In the genomic region with DNA sequence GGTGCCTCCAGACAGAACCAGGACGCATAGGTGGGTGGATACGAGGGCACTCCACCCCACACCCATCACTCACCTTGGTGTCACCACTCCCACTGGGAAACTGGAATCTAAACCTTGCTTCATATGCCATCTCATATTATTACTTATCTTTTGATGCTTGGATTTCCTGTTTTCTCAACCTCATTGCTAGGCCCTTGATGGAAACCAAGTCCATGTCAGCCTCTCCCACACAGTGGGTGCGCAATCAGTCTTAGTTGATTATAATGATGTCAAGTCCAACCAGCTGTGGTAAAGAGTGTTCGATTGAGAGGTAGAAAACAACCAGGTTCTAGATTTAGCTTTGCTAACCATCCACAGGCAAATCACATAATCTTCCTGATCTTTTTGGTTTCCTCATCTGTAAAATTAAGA, we compare ENCODE assay signal across 7 cellular contexts. TPM values are rescaled to one million over a fixed set of nuclear protein-coding genes. Genes with fewer than 3 reads are reported as not detected.
DNase-seq lines count a peak whose midpoint lies in the region; ATAC-seq lines count a peak whose summit lies in the region.

No MANE protein-coding gene starts in this region.

- H3K36me3 Mint-ChIP-seq in activated CD4-positive, alpha-beta memory T cell treated with anti-CD3 and anti-CD28 coated beads, Interleukin-2, amount 10 ng/mL, durations not matched to agents 7 days and 5 days (ENCODE audit: low read depth): peaks cover 25% of the 10 kb centered on the region

- no peaks in the 10 kb centered on the region for H3K9me3 Mint-ChIP-seq in activated CD4-positive, alpha-beta memory T cell treated with anti-CD3 and anti-CD28 coated beads, Interleukin-2, amount 10 ng/mL, durations not matched to agents 7 days and 5 days

- H3K36me3 ChIP-seq in HUES48 (ENCODE audit: control insufficient read depth, insufficient read depth, low read length): no peaks in the 10 kb centered on the region
- no peaks in the 10 kb centered on the region for H3K36me3 ChIP-seq in iPS-15b (ENCODE audit: control insufficient read depth, insufficient read depth, low read length)

- peak overlapping the region; percentile 93 for H3K27ac Mint-ChIP-seq in activated CD4-positive, alpha-beta memory T cell treated with anti-CD3 and anti-CD28 coated beads, Interleukin-2, amount 10 ng/mL, durations not matched to agents 7 days and 5 days

- DNase-seq in activated CD4-positive, alpha-beta memory T cell treated with anti-CD3 and anti-CD28 coated beads, Interleukin-2, amount 10 ng/mL, durations not matched to agents 7 days and 5 days: no peak
- peak; percentile 70 for DNase-seq in stimulated activated naive CD4-positive, alpha-beta T cell treated with Interleukin-2 at 50 U/mL for 16 hours (lab: John Stamatoyannopoulos, UW)
- DNase-seq in SHP77 (lab: John Stamatoyannopoulos, UW) (no peak), dedifferentiated amniotic fluid mesenchymal stem cell (ENCODE audit: extremely low spot score) (no peak)

- peaks cover 35% of the 10 kb centered on the region for H3K4me1 Mint-ChIP-seq in activated CD4-positive, alpha-beta memory T cell treated with anti-CD3 and anti-CD28 coated beads, Interleukin-2, amount 10 ng/mL, durations not matched to agents 7 days and 5 days

- H3K4me1 ChIP-seq in HUES48 (ENCODE audit: control insufficient read depth, insufficient read depth, low read length) (peaks cover 20% of the 10 kb centered on the region; the same call in 1 of the 2 replicates), iPS-15b (ENCODE audit: control insufficient read depth, insufficient read depth, low read length) (no peaks in the 10 kb centered on the region)

- H3K27me3 ChIP-seq in HUES48 (ENCODE audit: control insufficient read depth, insufficient read depth, low read length) (peaks cover 11% of the 10 kb centered on the region), iPS-15b (ENCODE audit: control insufficient read depth, insufficient read depth, low read length) (no peaks in the 10 kb centered on the region)

- POLR2A ChIA-PET in activated CD4-positive, alpha-beta memory T cell treated with anti-CD3 and anti-CD28 coated beads, Interleukin-2, amount 10 ng/mL, durations not matched to agents 7 days and 5 days (lab: Charles Lee): interaction anchor here (0.6 to 7.8 kb wide), 14 partner anchors 13 to 842 kb away, joined by 3 to 264 read pairs (median 4); partner anchors contain the start of gene ERO1A

- no peak for ATAC-seq in HG03342 (IDR thresholded peaks at IDR 0.05; ENCODE audit: unreplicated experiment)

- peak overlapping the region; percentile 87 for H3K4me3 ChIP-seq in HUES48 (ENCODE audit: low read depth, low read length)
- peak overlapping the region; percentile 61 for H3K4me3 ChIP-seq in iPS-15b (ENCODE audit: low read depth, low read length)

- no peaks in the 10 kb centered on the region for H3K27me3 Mint-ChIP-seq in activated CD4-positive, alpha-beta memory T cell treated with anti-CD3 and anti-CD28 coated beads, Interleukin-2, amount 10 ng/mL, durations not matched to agents 7 days and 5 days

- CTCF ChIA-PET in activated CD4-positive, alpha-beta memory T cell treated with anti-CD3 and anti-CD28 coated beads, Interleukin-2, amount 10 ng/mL, durations not matched to agents 7 days and 5 days (lab: Charles Lee): interaction anchor here (1.2 to 6.6 kb wide), 3 partner anchors 45 to 64 kb away, joined by 3 to 71 read pairs (median 6); no protein-coding TSS in a partner anchor

- H3K9me3 ChIP-seq in HUES48 (ENCODE audit: control insufficient read depth, insufficient read depth, low read length) (no peaks in the 10 kb centered on the region), iPS-15b (ENCODE audit: control insufficient read depth, insufficient read depth, low read length) (no peaks in the 10 kb centered on the region)

- H3K4me3 Mint-ChIP-seq in activated CD4-positive, alpha-beta memory T cell treated with anti-CD3 and anti-CD28 coated beads, Interleukin-2, amount 10 ng/mL, durations not matched to agents 7 days and 5 days: peak overlapping the region; percentile 88

- H3K9ac ChIP-seq in HUES48 (ENCODE audit: low read depth, low read length) (peak overlapping the region; percentile 58; the same call in 1 of the 2 replicates), iPS-15b (ENCODE audit: low read depth, low read length) (peak overlapping the region; percentile 68)

- peak overlapping the region; percentile 62 for H3K27ac ChIP-seq in HUES48 (ENCODE audit: low read depth, low read length)

RNA-seq across cellular contexts. Expression of gene DDHD1, which starts 0.6 kb away (rescaled TPM):
- 10 to 100 TPM; 53.6 to 58.5 TPM for total RNA-seq in activated CD4-positive, alpha-beta memory T cell treated with anti-CD3 and anti-CD28 coated beads, Interleukin-2, amount 10 ng/mL, durations not matched to agents 7 days and 5 days
